ENCODE assay signal across 8 cellular contexts in genomic region chr16:88924834-88925539, GRCh38. TPM values are rescaled to one million over a fixed set of nuclear protein-coding genes. Genes with fewer than 3 reads are reported as not detected.
DNase-seq lines count a peak whose midpoint lies in the region; ATAC-seq and TF ChIP-seq lines count a peak whose summit lies in the region.

No MANE protein-coding gene starts in this region.

- H3K4me1 Mint-ChIP-seq in activated naive CD4-positive, alpha-beta T cell treated with anti-CD3 and anti-CD28 coated beads for 36 hours (ENCODE audit: low read depth) = peaks cover 10% of the 10 kb centered on the region
- peaks cover 2% of the 10 kb centered on the region for H3K4me1 Mint-ChIP-seq in T-helper 17 cell

- TF ChIP-seq CTCF in KMS-11 (conservative IDR thresholded peaks at IDR 0.05; ENCODE audit: low read depth, low read length) = 0 out of 2 replicates have a peak, but pooled peaks have one; percentile 19

- no peaks in the 10 kb centered on the region for H3K36me3 Mint-ChIP-seq in activated naive CD4-positive, alpha-beta T cell treated with anti-CD3 and anti-CD28 coated beads for 36 hours (ENCODE audit: low read depth)
- no peaks in the 10 kb centered on the region for H3K36me3 Mint-ChIP-seq in T-helper 17 cell (ENCODE audit: low read depth)

- intact Hi-C loops in activated naive CD4-positive, alpha-beta T cell treated with anti-CD3 and anti-CD28 coated beads for 36 hours (cut with micrococcal nuclease) = loop anchor here (5.0 kb wide), 1 partner anchor 108 kb away; no protein-coding TSS in a partner anchor

- peak; percentile 59 for DNase-seq in activated naive CD4-positive, alpha-beta T cell treated with anti-CD3 and anti-CD28 coated beads for 36 hours
- no peak for DNase-seq in activated naive CD4-positive, alpha-beta T cell treated with Interleukin-2 at 50 U/mL for 16 hours
- DNase-seq in T-helper 17 cell (no peak), glomerular visceral epithelial cell (ENCODE audit: extremely low spot score) (peak; percentile 72)
- DNase-seq in stimulated activated CD4-positive, alpha-beta T cell treated with anti-CD3 and anti-CD28 coated beads, Interleukin-4, amount 100 ng/mL, for 24 hours = peak; percentile 25
- no peak for DNase-seq in stimulated activated naive CD4-positive, alpha-beta T cell treated with Interleukin-2 at 50 U/mL for 16 hours (lab: John Stamatoyannopoulos, UW)

- H3K27ac Mint-ChIP-seq in activated naive CD4-positive, alpha-beta T cell treated with anti-CD3 and anti-CD28 coated beads for 36 hours = no peak overlapping the region
- H3K27ac Mint-ChIP-seq in T-helper 17 cell = no peak overlapping the region

- no peaks in the 10 kb centered on the region for H3K27me3 Mint-ChIP-seq in activated naive CD4-positive, alpha-beta T cell treated with anti-CD3 and anti-CD28 coated beads for 36 hours (ENCODE audit: low read depth)
- H3K27me3 Mint-ChIP-seq in T-helper 17 cell = peaks cover 5% of the 10 kb centered on the region

- CTCF ChIA-PET in activated naive CD4-positive, alpha-beta T cell treated with anti-CD3 and anti-CD28 coated beads for 36 hours (lab: Charles Lee) = interaction anchor here (0.6 kb wide), 2 partner anchors 24 to 69 kb away, joined by 3 to 4 read pairs; no protein-coding TSS in a partner anchor

- H2AFZ ChIP-seq in KMS-11 (ENCODE audit: low read depth) = no peak overlapping the region

- no peak overlapping the region for H3K9ac ChIP-seq in KMS-11

- H3K27ac ChIP-seq in KMS-11 = no peak overlapping the region

- H3K9me3 Mint-ChIP-seq in activated naive CD4-positive, alpha-beta T cell treated with anti-CD3 and anti-CD28 coated beads for 36 hours = peaks cover 2% of the 10 kb centered on the region

- H3K4me2 ChIP-seq in KMS-11 = no peak overlapping the region

- no peaks in the 10 kb centered on the region for H3K4me1 ChIP-seq in KMS-11 (ENCODE audit: low read depth, poor library complexity, severe bottlenecking)

- ATAC-seq in T-helper 17 cell (peak; percentile 53), HG02588 (IDR thresholded peaks at IDR 0.05; ENCODE audit: unreplicated experiment) (no peak)

- H3K79me2 ChIP-seq in KMS-11 (ENCODE audit: insufficient read depth, low read depth) = no peaks in the 10 kb centered on the region

- no peaks in the 10 kb centered on the region for H3K9me3 ChIP-seq in T-helper 17 cell (ENCODE audit: control insufficient read depth, low read length, poor library complexity, severe bottlenecking)

- H4K20me1 ChIP-seq in KMS-11 (ENCODE audit: insufficient read depth) = no peaks in the 10 kb centered on the region

- H3K27me3 ChIP-seq in KMS-11 (ENCODE audit: insufficient read depth, low read depth) = peaks cover 72% of the 10 kb centered on the region

- H3K4me3 Mint-ChIP-seq in activated naive CD4-positive, alpha-beta T cell treated with anti-CD3 and anti-CD28 coated beads for 36 hours = no peak overlapping the region
- no peak overlapping the region for H3K4me3 Mint-ChIP-seq in T-helper 17 cell

- no peaks in the 10 kb centered on the region for H3K36me3 ChIP-seq in KMS-11 (ENCODE audit: insufficient read depth)

- no peak overlapping the region for H3K4me3 ChIP-seq in KMS-11 (IDR thresholded peaks at IDR 0.05; ENCODE audit: insufficient read depth, low read depth, low read length)

RNA-seq across cellular contexts. Expression of gene CBFA2T3, which starts 52.0 kb away (rescaled TPM):
- not detected for total RNA-seq in activated naive CD4-positive, alpha-beta T cell treated with anti-CD3 and anti-CD28 coated beads for 36 hours
- total RNA-seq in T-helper 17 cell = 1 to 10 TPM; 3.2 to 4.4 TPM

RNA-seq across cellular contexts. Expression of gene PABPN1L, which starts 58.5 kb away (rescaled TPM):
- total RNA-seq in activated naive CD4-positive, alpha-beta T cell treated with anti-CD3 and anti-CD28 coated beads for 36 hours = not detected
- not detected for total RNA-seq in T-helper 17 cell

Comparison
In these comparisons a context has a peak if more than half of its experiments do, and no peak if none do; other contexts are left out.
1. DNase-seq: peak in activated naive CD4-positive, alpha-beta T cell treated with anti-CD3 and anti-CD28 coated beads for 36 hours (single experiment), glomerular visceral epithelial cell (single experiment) and stimulated activated CD4-positive, alpha-beta T cell treated with anti-CD3 and anti-CD28 coated beads, Interleukin-4, amount 100 ng/mL, for 24 hours (single experiment); none in activated naive CD4-positive, alpha-beta T cell treated with Interleukin-2 at 50 U/mL for 16 hours (single experiment), T-helper 17 cell (0 of 3) and stimulated activated naive CD4-positive, alpha-beta T cell treated with Interleukin-2 at 50 U/mL for 16 hours (single experiment).
2. RNA of gene CBFA2T3, which starts 52.0 kb away (total RNA-seq): 3.2 to 4.4 TPM in T-helper 17 cell; not detected in activated naive CD4-positive, alpha-beta T cell treated with anti-CD3 and anti-CD28 coated beads for 36 hours; every median in the first group is over 4 times any median in the second.